Comparison of ENCODE assay signal across 8 cellular contexts in the genomic region with DNA sequence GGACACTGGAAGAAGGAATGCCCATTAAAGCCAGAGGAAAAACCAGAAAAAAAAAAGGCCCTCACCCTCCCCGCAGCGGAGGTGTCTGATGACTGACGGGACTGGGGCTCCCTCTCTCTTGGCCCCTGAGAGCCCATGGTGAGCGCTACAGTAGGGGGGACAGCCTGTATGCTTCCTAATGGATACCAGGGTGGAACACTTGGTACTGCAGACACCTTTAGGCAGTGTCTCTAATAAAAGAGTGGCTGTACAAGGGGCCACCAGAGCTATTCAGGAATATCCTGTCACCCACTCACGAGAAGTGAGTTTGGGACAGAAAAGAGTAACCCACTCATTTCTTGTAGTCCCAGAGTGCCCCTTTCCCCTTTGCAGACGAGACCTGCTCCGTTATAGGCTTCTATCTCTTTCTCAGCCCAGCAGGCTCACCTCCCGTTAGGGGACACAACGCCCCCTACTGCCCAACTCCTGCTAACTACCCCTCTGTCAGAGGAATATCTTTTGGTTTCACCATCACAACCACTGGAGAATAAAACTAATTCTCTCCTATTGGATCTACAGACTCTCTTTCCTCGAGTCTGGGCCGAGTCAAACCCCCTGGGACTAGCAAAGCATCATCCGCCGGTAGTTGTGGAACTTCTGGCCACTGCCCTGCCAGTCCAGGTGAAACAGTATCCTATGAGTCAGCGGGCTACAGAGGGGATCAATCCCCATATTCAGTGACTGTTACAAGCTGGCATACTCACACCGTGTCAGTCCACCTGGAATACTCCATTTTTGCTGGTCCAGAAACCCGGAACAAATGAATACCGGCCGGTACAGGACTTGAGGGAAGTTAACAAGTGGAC. TPM values are rescaled to one million over a fixed set of nuclear protein-coding genes. Genes with fewer than 3 reads are reported as not detected.
DNase-seq lines count a peak whose midpoint lies in the region; ATAC-seq and TF ChIP-seq lines count a peak whose summit lies in the region.

No MANE protein-coding gene starts in this region.

- no peak overlapping the region for H3K9ac ChIP-seq in PC-3 (ENCODE audit: low read length)

- 53% methylated on average over 18 of the region's 18 CpGs for WGBS in prostate gland
- WGBS in aorta, 2 donors, result 51 to 53% methylated on average over 18 of the region's 18 CpGs

- no peak overlapping the region for H3K4me3 Mint-ChIP-seq in CD8-positive, alpha-beta T cell
- H3K4me3 Mint-ChIP-seq in activated T-cell treated with anti-CD3 and anti-CD28 coated beads, Interleukin-2, amount 50 U/mL, for 24 hours, result no peak overlapping the region

- H3K36me3 Mint-ChIP-seq in CD8-positive, alpha-beta T cell, result no peaks in the 10 kb centered on the region
- no peaks in the 10 kb centered on the region for H3K36me3 Mint-ChIP-seq in activated T-cell treated with anti-CD3 and anti-CD28 coated beads, Interleukin-2, amount 50 U/mL, for 24 hours (ENCODE audit: low read depth)

- no peaks in the 10 kb centered on the region for H3K9me3 Mint-ChIP-seq in CD8-positive, alpha-beta T cell
- no peaks in the 10 kb centered on the region for H3K9me3 Mint-ChIP-seq in activated T-cell treated with anti-CD3 and anti-CD28 coated beads, Interleukin-2, amount 50 U/mL, for 24 hours

- H3K4me1 ChIP-seq in CD8-positive, alpha-beta T cell (ENCODE audit: insufficient read depth, low read length), result no peaks in the 10 kb centered on the region
- no peaks in the 10 kb centered on the region for H3K4me1 ChIP-seq in PC-3 (ENCODE audit: insufficient read depth, low read length)
- H3K4me1 ChIP-seq in prostate gland (replicated peaks), result no peaks in the 10 kb centered on the region
- no peaks in the 10 kb centered on the region for H3K4me1 ChIP-seq in aorta (ENCODE audit: control insufficient read depth in 1 of 2, insufficient read depth in 2 of 2, low read length in 2 of 2)

- no peaks in the 10 kb centered on the region for H3F3A ChIP-seq in PC-3 (ENCODE audit: low read length, unreplicated experiment)

- intact Hi-C loops in CD8-positive, alpha-beta T cell (cut with DNase I, micrococcal nuclease), result loop anchor here in 1 of 2 experiments (1.0 to 5.0 kb wide), 3 partner anchors 65 to 899 kb away; no protein-coding TSS in a partner anchor
- intact Hi-C loops in PC-3 (cut with micrococcal nuclease), result loop anchor here (1.0 to 10.0 kb wide), 2 partner anchors 63 to 221 kb away; no protein-coding TSS in a partner anchor
- intact Hi-C loops in prostate gland (cut with DNase I), result no loop called here
- intact Hi-C loops in aorta (cut with DNase I), result no loop called here

- no peaks in the 10 kb centered on the region for H3K9me2 ChIP-seq in PC-3 (replicated peaks; ENCODE audit: low read length)

- H3K79me2 ChIP-seq in PC-3 (ENCODE audit: low read length), result no peaks in the 10 kb centered on the region

- H3K27ac Mint-ChIP-seq in CD8-positive, alpha-beta T cell, result no peak overlapping the region
- H3K27ac Mint-ChIP-seq in activated T-cell treated with anti-CD3 and anti-CD28 coated beads, Interleukin-2, amount 50 U/mL, for 24 hours, result no peak overlapping the region

- POLR2A ChIA-PET in CD8-positive, alpha-beta T cell (lab: Charles Lee), result no interaction called here
- POLR2A ChIA-PET in PC-3 (lab: Charles Lee; ENCODE audit: unreplicated experiment), result no interaction called here

- DNase-seq in CD8-positive, alpha-beta T cell, result peak; percentile 48 to 74 (median 70)
- DNase-seq in PC-3 (peak; percentile 69), foreskin melanocyte (peak; percentile 14), prostate gland (ENCODE audit: low spot score) (peak; percentile 46), aorta (peak in 1 of 2 donors; percentile 64)
- peak; percentile 72 for DNase-seq in activated T-cell treated with anti-CD3 and anti-CD28 coated beads, Interleukin-2, amount 50 U/mL, for 24 hours

- H3K4me1 Mint-ChIP-seq in CD8-positive, alpha-beta T cell (ENCODE audit: low read depth), result peaks cover 4% of the 10 kb centered on the region
- peaks cover 2% of the 10 kb centered on the region for H3K4me1 Mint-ChIP-seq in activated T-cell treated with anti-CD3 and anti-CD28 coated beads, Interleukin-2, amount 50 U/mL, for 24 hours (ENCODE audit: low read depth)

- CTCF ChIA-PET in CD8-positive, alpha-beta T cell (lab: Charles Lee), result interaction anchor here (2.2 kb wide), 1 partner anchor 12 kb away, joined by 5 read pairs; no protein-coding TSS in a partner anchor
- CTCF ChIA-PET in PC-3 (lab: Charles Lee), result no interaction called here

- peak; percentile 94 for ATAC-seq in CD8-positive, alpha-beta T cell
- peak; percentile 89 for ATAC-seq in GM19328 (IDR thresholded peaks at IDR 0.05; ENCODE audit: unreplicated experiment)
- peak; percentile 93 for ATAC-seq in HG03378 (IDR thresholded peaks at IDR 0.05; ENCODE audit: unreplicated experiment)
- ATAC-seq in PC-3, result peak; percentile 85
- ATAC-seq in aorta (ENCODE audit: low FRiP score), result peak; percentile 70

- TF ChIP-seq POLR2A in prostate gland (IDR thresholded peaks at IDR 0.05), result no peak

- no TSS peak for BruUV-seq in PC-3 (replicated peaks; lab: Mats Ljungman, UMichigan)

- no peaks in the 10 kb centered on the region for H3K27me3 ChIP-seq in CD8-positive, alpha-beta T cell (ENCODE audit: insufficient read depth, low read length)
- H3K27me3 ChIP-seq in PC-3 (ENCODE audit: low read length) (no peaks in the 10 kb centered on the region), prostate gland (replicated peaks; ENCODE audit: insufficient read depth) (no peaks in the 10 kb centered on the region), aorta (ENCODE audit: control insufficient read depth in 1 of 2, insufficient read depth in 2 of 2, low read length in 1 of 2) (no peaks in the 10 kb centered on the region)

- no peak overlapping the region for H3K27ac ChIP-seq in CD8-positive, alpha-beta T cell (ENCODE audit: low read depth, low read length)
- H3K27ac ChIP-seq in PC-3 (ENCODE audit: low read length) (no peak overlapping the region), prostate gland (no peak overlapping the region), aorta (ENCODE audit: low read depth in 1 of 2, low read length in 2 of 2) (no peak overlapping the region)

- H4K20me1 ChIP-seq in PC-3 (ENCODE audit: low read length), result no peaks in the 10 kb centered on the region

- H3K4me2 ChIP-seq in PC-3 (ENCODE audit: low read length), result no peak overlapping the region; the same call in 1 of the 2 replicates

- no peaks in the 10 kb centered on the region for H3K36me3 ChIP-seq in CD8-positive, alpha-beta T cell (ENCODE audit: insufficient read depth, low read length)
- H3K36me3 ChIP-seq in PC-3 (ENCODE audit: low read depth, low read length) (no peaks in the 10 kb centered on the region), prostate gland (no peaks in the 10 kb centered on the region), aorta (ENCODE audit: control insufficient read depth in 1 of 2, insufficient read depth in 2 of 2, low read length in 1 of 2) (no peaks in the 10 kb centered on the region)

- no peak overlapping the region for H3K4me3 ChIP-seq in CD8-positive, alpha-beta T cell (ENCODE audit: low read depth, low read length)
- no peak overlapping the region for H3K4me3 ChIP-seq in PC-3 (ENCODE audit: low read length)
- H3K4me3 ChIP-seq in prostate gland, result no peak overlapping the region
- no peak overlapping the region for H3K4me3 ChIP-seq in aorta (ENCODE audit: low read length in 2 of 2)

- no peak overlapping the region for H2AFZ ChIP-seq in PC-3 (ENCODE audit: low read length)

- H3K9me3 ChIP-seq in CD8-positive, alpha-beta T cell (ENCODE audit: low read length), result no peaks in the 10 kb centered on the region
- no peaks in the 10 kb centered on the region for H3K9me3 ChIP-seq in PC-3 (ENCODE audit: low read length)
- H3K9me3 ChIP-seq in prostate gland, result no peaks in the 10 kb centered on the region
- H3K9me3 ChIP-seq in aorta (ENCODE audit: control insufficient read depth, low read length), result no peaks in the 10 kb centered on the region

- no peaks in the 10 kb centered on the region for H3K27me3 Mint-ChIP-seq in CD8-positive, alpha-beta T cell (ENCODE audit: low read depth)
- H3K27me3 Mint-ChIP-seq in activated T-cell treated with anti-CD3 and anti-CD28 coated beads, Interleukin-2, amount 50 U/mL, for 24 hours, result no peaks in the 10 kb centered on the region

- TF ChIP-seq CTCF in CD8-positive, alpha-beta T cell (IDR thresholded peaks at IDR 0.05), result peak; percentile 68
- peak; percentile 81 for TF ChIP-seq CTCF in PC-3 (conservative IDR thresholded peaks at IDR 0.05; ENCODE audit: low read depth, low read length)
- peak in 3 of 4 experiments; percentile 32 to 63 (median 55) for TF ChIP-seq CTCF in prostate gland (IDR thresholded peaks at IDR 0.05)

RNA-seq across cellular contexts. Expression of a gene that starts 40.8 kb away (rescaled TPM):
- total RNA-seq in CD8-positive, alpha-beta T cell, result 10 to 100 TPM; 69.6 to 75.2 TPM
- total RNA-seq in PC-3 (2014; rRNA removed), result 22.8 and 27.6 TPM in 2 replicates
- 10 to 100 TPM; 20.5 to 21.2 TPM for total RNA-seq in prostate gland
- 10 to 100 TPM; 15.3 to 18.5 TPM for total RNA-seq in aorta
- 1 to 10 TPM; 3.3 to 5.7 TPM for polyA plus RNA-seq in aorta

RNA-seq across cellular contexts. Expression of a gene that starts 50.3 kb away (rescaled TPM):
- total RNA-seq in CD8-positive, alpha-beta T cell, result 1,000 to 10,000 TPM; 1,584 to 1,674 TPM
- total RNA-seq in PC-3 (2014; rRNA removed) (2,441 and 2,844 TPM in 2 replicates), prostate gland (1,000 to 10,000 TPM in 1 of 2 donors, 100 to 1,000 TPM in 1; 839 to 1,589 TPM), aorta (100 to 1,000 TPM; 752 to 765 TPM)
- 1,000 to 10,000 TPM; 1,955 to 4,322 TPM for polyA plus RNA-seq in aorta
